Comparison of ENCODE assay signal across 1 cellular context in genomic region chr19:52007805-52008557, GRCh38.
TF ChIP-seq lines count a peak whose summit lies in the region.

Gene ZNF615 (minus strand): TSS chr19:52008211. CDS start chr19:52003711, 4,500 bp downstream.

TF ChIP-seq in K562, 482 proteins besides CTCF, POLR2A, EP300 and RAD21 (continued from another document and continues in another):
- TF ChIP-seq, protein P1, sequence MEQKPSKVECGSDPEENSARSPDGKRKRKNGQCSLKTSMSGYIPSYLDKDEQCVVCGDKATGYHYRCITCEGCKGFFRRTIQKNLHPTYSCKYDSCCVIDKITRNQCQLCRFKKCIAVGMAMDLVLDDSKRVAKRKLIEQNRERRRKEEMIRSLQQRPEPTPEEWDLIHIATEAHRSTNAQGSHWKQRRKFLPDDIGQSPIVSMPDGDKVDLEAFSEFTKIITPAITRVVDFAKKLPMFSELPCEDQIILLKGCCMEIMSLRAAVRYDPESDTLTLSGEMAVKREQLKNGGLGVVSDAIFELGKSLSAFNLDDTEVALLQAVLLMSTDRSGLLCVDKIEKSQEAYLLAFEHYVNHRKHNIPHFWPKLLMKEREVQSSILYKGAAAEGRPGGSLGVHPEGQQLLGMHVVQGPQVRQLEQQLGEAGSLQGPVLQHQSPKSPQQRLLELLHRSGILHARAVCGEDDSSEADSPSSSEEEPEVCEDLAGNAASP (IDR thresholded peaks at IDR 0.05) = no peak
- TF ChIP-seq HNRNPH1 (optimal IDR thresholded peaks at IDR 0.05; ENCODE audit: low read depth, low read length) (no peak), NCOA1 (IDR thresholded peaks at IDR 0.05; ENCODE audit: low read depth) (no peak), SPI1 (IDR thresholded peaks at IDR 0.05; ENCODE audit: borderline replicate concordance, low read depth, low read length) (no peak), HDAC8 (tag; IDR thresholded peaks at IDR 0.05) (no peak), NFRKB (IDR thresholded peaks at IDR 0.05; ENCODE audit: low read depth) (no peak), ZNF124 (CRISPR knock-in tag; IDR thresholded peaks at IDR 0.05) (no peak), POLR2G (IDR thresholded peaks at IDR 0.05; ENCODE audit: low read depth, low read length) (peak; percentile 75), KLF16 (IDR thresholded peaks at IDR 0.05) (no peak), POU5F1 (IDR thresholded peaks at IDR 0.05; ENCODE audit: borderline replicate concordance, low read depth, low read length, partially characterized antibody) (no peak), ZNF592 (IDR thresholded peaks at IDR 0.05) (no peak), SOX6 (IDR thresholded peaks at IDR 0.05) (no peak), MYBL2 (IDR thresholded peaks at IDR 0.05; ENCODE audit: low read depth) (peak; percentile 55), MYBL2 (CRISPR knock-in tag; IDR thresholded peaks at IDR 0.05; ENCODE audit: borderline replicate concordance) (no peak), GTF2A2 (tag; IDR thresholded peaks at IDR 0.05) (no peak), ZNF740 (CRISPR knock-in tag; IDR thresholded peaks at IDR 0.05) (no peak), ZNF740 (tag; IDR thresholded peaks at IDR 0.05) (no peak), GTF2F1 (IDR thresholded peaks at IDR 0.05; ENCODE audit: low read depth, low read length) (no peak), SMAD1 (IDR thresholded peaks at IDR 0.05; ENCODE audit: low read depth, low read length, partially characterized antibody) (no peak), ZNF699 (CRISPR knock-in tag; IDR thresholded peaks at IDR 0.05; ENCODE audit: insufficient replicate concordance) (no peak), U2AF1 (optimal IDR thresholded peaks at IDR 0.05; ENCODE audit: low read depth, low read length) (no peak), ZNF764 (CRISPR knock-in tag; IDR thresholded peaks at IDR 0.05; ENCODE audit: low read depth) (no peak), MED1 (CRISPR knock-in tag; IDR thresholded peaks at IDR 0.05; ENCODE audit: borderline replicate concordance) (no peak), CBX1 (IDR thresholded peaks at IDR 0.05; ENCODE audit: low read depth) (0 out of 2 replicates have a peak, but pooled peaks have one; percentile 48), ZKSCAN1 (IDR thresholded peaks at IDR 0.05; ENCODE audit: low read depth, low read length) (peak; percentile 88), C11orf30 (IDR thresholded peaks at IDR 0.05; ENCODE audit: low read depth) (no peak), ZZZ3 (IDR thresholded peaks at IDR 0.05) (no peak), MBD1 (CRISPR knock-in tag; IDR thresholded peaks at IDR 0.05) (no peak), L3MBTL2 (IDR thresholded peaks at IDR 0.05) (peak; percentile 52), TFE3 (CRISPR knock-in tag; IDR thresholded peaks at IDR 0.05) (no peak), ZNF668 (CRISPR knock-in tag; IDR thresholded peaks at IDR 0.05) (no peak), RFX5 (IDR thresholded peaks at IDR 0.05; ENCODE audit: low read depth, low read length) (no peak)
- TF ChIP-seq, protein P2, sequence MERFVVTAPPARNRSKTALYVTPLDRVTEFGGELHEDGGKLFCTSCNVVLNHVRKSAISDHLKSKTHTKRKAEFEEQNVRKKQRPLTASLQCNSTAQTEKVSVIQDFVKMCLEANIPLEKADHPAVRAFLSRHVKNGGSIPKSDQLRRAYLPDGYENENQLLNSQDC (CRISPR knock-in tag; IDR thresholded peaks at IDR 0.05) = no peak
- TF ChIP-seq, protein P3, sequence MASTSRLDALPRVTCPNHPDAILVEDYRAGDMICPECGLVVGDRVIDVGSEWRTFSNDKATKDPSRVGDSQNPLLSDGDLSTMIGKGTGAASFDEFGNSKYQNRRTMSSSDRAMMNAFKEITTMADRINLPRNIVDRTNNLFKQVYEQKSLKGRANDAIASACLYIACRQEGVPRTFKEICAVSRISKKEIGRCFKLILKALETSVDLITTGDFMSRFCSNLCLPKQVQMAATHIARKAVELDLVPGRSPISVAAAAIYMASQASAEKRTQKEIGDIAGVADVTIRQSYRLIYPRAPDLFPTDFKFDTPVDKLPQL (IDR thresholded peaks at IDR 0.05; ENCODE audit: extremely low read depth, insufficient read length) = no peak
- TF ChIP-seq, protein P4, sequence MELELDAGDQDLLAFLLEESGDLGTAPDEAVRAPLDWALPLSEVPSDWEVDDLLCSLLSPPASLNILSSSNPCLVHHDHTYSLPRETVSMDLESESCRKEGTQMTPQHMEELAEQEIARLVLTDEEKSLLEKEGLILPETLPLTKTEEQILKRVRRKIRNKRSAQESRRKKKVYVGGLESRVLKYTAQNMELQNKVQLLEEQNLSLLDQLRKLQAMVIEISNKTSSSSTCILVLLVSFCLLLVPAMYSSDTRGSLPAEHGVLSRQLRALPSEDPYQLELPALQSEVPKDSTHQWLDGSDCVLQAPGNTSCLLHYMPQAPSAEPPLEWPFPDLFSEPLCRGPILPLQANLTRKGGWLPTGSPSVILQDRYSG (tag; conservative IDR thresholded peaks at IDR 0.05; ENCODE audit: low read depth) = no peak
- TF ChIP-seq, protein P5, sequence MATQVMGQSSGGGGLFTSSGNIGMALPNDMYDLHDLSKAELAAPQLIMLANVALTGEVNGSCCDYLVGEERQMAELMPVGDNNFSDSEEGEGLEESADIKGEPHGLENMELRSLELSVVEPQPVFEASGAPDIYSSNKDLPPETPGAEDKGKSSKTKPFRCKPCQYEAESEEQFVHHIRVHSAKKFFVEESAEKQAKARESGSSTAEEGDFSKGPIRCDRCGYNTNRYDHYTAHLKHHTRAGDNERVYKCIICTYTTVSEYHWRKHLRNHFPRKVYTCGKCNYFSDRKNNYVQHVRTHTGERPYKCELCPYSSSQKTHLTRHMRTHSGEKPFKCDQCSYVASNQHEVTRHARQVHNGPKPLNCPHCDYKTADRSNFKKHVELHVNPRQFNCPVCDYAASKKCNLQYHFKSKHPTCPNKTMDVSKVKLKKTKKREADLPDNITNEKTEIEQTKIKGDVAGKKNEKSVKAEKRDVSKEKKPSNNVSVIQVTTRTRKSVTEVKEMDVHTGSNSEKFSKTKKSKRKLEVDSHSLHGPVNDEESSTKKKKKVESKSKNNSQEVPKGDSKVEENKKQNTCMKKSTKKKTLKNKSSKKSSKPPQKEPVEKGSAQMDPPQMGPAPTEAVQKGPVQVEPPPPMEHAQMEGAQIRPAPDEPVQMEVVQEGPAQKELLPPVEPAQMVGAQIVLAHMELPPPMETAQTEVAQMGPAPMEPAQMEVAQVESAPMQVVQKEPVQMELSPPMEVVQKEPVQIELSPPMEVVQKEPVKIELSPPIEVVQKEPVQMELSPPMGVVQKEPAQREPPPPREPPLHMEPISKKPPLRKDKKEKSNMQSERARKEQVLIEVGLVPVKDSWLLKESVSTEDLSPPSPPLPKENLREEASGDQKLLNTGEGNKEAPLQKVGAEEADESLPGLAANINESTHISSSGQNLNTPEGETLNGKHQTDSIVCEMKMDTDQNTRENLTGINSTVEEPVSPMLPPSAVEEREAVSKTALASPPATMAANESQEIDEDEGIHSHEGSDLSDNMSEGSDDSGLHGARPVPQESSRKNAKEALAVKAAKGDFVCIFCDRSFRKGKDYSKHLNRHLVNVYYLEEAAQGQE (CRISPR knock-in tag; IDR thresholded peaks at IDR 0.05; ENCODE audit: low read depth) = no peak
- TF ChIP-seq, protein P6, sequence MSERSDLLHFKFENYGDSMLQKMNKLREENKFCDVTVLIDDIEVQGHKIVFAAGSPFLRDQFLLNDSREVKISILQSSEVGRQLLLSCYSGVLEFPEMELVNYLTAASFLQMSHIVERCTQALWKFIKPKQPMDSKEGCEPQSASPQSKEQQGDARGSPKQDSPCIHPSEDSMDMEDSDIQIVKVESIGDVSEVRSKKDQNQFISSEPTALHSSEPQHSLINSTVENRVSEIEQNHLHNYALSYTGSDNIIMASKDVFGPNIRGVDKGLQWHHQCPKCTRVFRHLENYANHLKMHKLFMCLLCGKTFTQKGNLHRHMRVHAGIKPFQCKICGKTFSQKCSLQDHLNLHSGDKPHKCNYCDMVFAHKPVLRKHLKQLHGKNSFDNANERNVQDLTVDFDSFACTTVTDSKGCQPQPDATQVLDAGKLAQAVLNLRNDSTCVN (CRISPR knock-in tag; IDR thresholded peaks at IDR 0.05) = no peak
- TF ChIP-seq, protein P7, sequence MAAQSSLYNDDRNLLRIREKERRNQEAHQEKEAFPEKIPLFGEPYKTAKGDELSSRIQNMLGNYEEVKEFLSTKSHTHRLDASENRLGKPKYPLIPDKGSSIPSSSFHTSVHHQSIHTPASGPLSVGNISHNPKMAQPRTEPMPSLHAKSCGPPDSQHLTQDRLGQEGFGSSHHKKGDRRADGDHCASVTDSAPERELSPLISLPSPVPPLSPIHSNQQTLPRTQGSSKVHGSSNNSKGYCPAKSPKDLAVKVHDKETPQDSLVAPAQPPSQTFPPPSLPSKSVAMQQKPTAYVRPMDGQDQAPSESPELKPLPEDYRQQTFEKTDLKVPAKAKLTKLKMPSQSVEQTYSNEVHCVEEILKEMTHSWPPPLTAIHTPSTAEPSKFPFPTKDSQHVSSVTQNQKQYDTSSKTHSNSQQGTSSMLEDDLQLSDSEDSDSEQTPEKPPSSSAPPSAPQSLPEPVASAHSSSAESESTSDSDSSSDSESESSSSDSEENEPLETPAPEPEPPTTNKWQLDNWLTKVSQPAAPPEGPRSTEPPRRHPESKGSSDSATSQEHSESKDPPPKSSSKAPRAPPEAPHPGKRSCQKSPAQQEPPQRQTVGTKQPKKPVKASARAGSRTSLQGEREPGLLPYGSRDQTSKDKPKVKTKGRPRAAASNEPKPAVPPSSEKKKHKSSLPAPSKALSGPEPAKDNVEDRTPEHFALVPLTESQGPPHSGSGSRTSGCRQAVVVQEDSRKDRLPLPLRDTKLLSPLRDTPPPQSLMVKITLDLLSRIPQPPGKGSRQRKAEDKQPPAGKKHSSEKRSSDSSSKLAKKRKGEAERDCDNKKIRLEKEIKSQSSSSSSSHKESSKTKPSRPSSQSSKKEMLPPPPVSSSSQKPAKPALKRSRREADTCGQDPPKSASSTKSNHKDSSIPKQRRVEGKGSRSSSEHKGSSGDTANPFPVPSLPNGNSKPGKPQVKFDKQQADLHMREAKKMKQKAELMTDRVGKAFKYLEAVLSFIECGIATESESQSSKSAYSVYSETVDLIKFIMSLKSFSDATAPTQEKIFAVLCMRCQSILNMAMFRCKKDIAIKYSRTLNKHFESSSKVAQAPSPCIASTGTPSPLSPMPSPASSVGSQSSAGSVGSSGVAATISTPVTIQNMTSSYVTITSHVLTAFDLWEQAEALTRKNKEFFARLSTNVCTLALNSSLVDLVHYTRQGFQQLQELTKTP (IDR thresholded peaks at IDR 0.05; ENCODE audit: low read depth in 1 of 2, partially characterized antibody in 2 of 2) = no peak
- TF ChIP-seq, protein P8, sequence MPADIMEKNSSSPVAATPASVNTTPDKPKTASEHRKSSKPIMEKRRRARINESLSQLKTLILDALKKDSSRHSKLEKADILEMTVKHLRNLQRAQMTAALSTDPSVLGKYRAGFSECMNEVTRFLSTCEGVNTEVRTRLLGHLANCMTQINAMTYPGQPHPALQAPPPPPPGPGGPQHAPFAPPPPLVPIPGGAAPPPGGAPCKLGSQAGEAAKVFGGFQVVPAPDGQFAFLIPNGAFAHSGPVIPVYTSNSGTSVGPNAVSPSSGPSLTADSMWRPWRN (IDR thresholded peaks at IDR 0.05; ENCODE audit: low read depth) = no peak
